Comparison of ENCODE assay signal across 12 cellular contexts in genomic region chr5:40716000-40716399, GRCh38. TPM values are rescaled to one million over a fixed set of nuclear protein-coding genes. Genes with fewer than 3 reads are reported as not detected.
DNase-seq lines count a peak whose midpoint lies in the region; ATAC-seq and TF ChIP-seq lines count a peak whose summit lies in the region.
"Had no signal": no experiment of that assay in that cellular context is flagged by ENCODE, and none has a peak within 500 bp of the region (broad histone marks: within the 10 kb centered on the region; RNA-seq: fewer than 3 reads in every experiment).

No MANE protein-coding gene starts in this region.

- no peak overlapping the region for H3K4me3 Mint-ChIP-seq in naive thymus-derived CD8-positive, alpha-beta T cell

- H3K27ac Mint-ChIP-seq in naive thymus-derived CD8-positive, alpha-beta T cell: peak overlapping the region in 3 of 10 donors; percentile 16 to 32 (median 22)

- H3K9me3 Mint-ChIP-seq in naive thymus-derived CD8-positive, alpha-beta T cell: peaks cover 0 to 7% (median 1%) of the 10 kb centered on the region in 9 donors

- H3K4me1 Mint-ChIP-seq in naive thymus-derived CD8-positive, alpha-beta T cell: peaks cover 0 to 9% (median 4%) of the 10 kb centered on the region in 4 donors

- no peaks in the 10 kb centered on the region for H3K27me3 Mint-ChIP-seq in naive thymus-derived CD8-positive, alpha-beta T cell

- DNase-seq in HT1080 (ENCODE audit: low read depth): peak; percentile 15
- peak; percentile 24 for DNase-seq in iris pigment epithelial cell (ENCODE audit: low read depth)
- DNase-seq in NCI-H2081 (lab: John Stamatoyannopoulos, UW): no peak
- DNase-seq in naive thymus-derived CD8-positive, alpha-beta T cell: no peak
- DNase-seq: activated CD4-positive, alpha-beta T cell treated with anti-CD3 and anti-CD28 coated beads for 48 hours; stimulated activated naive CD4-positive, alpha-beta T cell treated with Interleukin-2 at 50 U/mL for 16 hours had no signal

- POLR2A ChIA-PET in naive thymus-derived CD8-positive, alpha-beta T cell (lab: Charles Lee): no interaction called here

- peak; percentile 62 for TF ChIP-seq CTCF in C4-2B (conservative IDR thresholded peaks at IDR 0.05)

- ATAC-seq in naive thymus-derived CD8-positive, alpha-beta T cell: no peak
- ATAC-seq in HG03469 (IDR thresholded peaks at IDR 0.05; ENCODE audit: unreplicated experiment) (no peak), GM21526 (IDR thresholded peaks at IDR 0.05; ENCODE audit: low FRiP score, unreplicated experiment) (no peak)
- ATAC-seq: gastroesophageal sphincter had no signal

- peaks cover 9 to 50% (median 36%) of the 10 kb centered on the region in 3 donors for H3K36me3 Mint-ChIP-seq in naive thymus-derived CD8-positive, alpha-beta T cell

- H3K27ac ChIP-seq in C4-2B (no peak overlapping the region), angular gyrus (ENCODE audit: low read depth, low read length) (peak overlapping the region; percentile 78)
- H3K27ac ChIP-seq: gastroesophageal sphincter, skin epidermis had no signal

RNA-seq across cellular contexts. Expression of gene PTGER4, which starts 36.3 kb away (rescaled TPM):
- total RNA-seq in HT1080 (2014; rRNA removed; shearing (Covaris generic)): 4.8 and 9.2 TPM in 2 replicates
- 2.1 and 4.3 TPM in 2 replicates for polyA plus RNA-seq in HT1080 (2015; cell fraction: cytosol; rRNA removed)
- polyA plus RNA-seq in HT1080 (2015; cell fraction: nucleus; rRNA removed): 3.6 TPM in 2 replicates
- 10 to 100 TPM; 28.2 to 30.7 TPM for total RNA-seq in naive thymus-derived CD8-positive, alpha-beta T cell
- polyA plus RNA-seq in naive thymus-derived CD8-positive, alpha-beta T cell: 10 to 100 TPM; 36.0 to 43.8 (median 41.6) TPM

RNA-seq across cellular contexts. Expression of gene TTC33, which starts 39.8 kb away (rescaled TPM):
- total RNA-seq in HT1080 (2014; rRNA removed; shearing (Covaris generic)): 5.8 and 8.4 TPM in 2 replicates
- 7.7 and 8.7 TPM in 2 replicates for polyA plus RNA-seq in HT1080 (2015; cell fraction: cytosol; rRNA removed)
- 6.2 and 9.4 TPM in 2 replicates for polyA plus RNA-seq in HT1080 (2015; cell fraction: nucleus; rRNA removed)
- 10 to 100 TPM; 14.8 to 16.7 TPM for total RNA-seq in naive thymus-derived CD8-positive, alpha-beta T cell
- polyA plus RNA-seq in naive thymus-derived CD8-positive, alpha-beta T cell: 10 to 100 TPM in 2 of 3 donors, 1 to 10 TPM in 1; 8.4 to 18.9 (median 14.1) TPM

Comparison
In these comparisons a context has a peak if more than half of its experiments do, and no peak if none do; other contexts are left out.
1. DNase-seq: peak in HT1080 (single experiment) and iris pigment epithelial cell (single experiment); none in NCI-H2081 (0 of 2) and naive thymus-derived CD8-positive, alpha-beta T cell (0 of 10).